18 cellular contexts compared by ENCODE assay signal in genomic region chr16:72859581-72859980, GRCh38.
DNase-seq lines count a peak whose midpoint lies in the region; ATAC-seq and TF ChIP-seq lines count a peak whose summit lies in the region.
"Had no signal": no experiment of that assay in that cellular context is flagged by ENCODE, and none has a peak within 500 bp of the region (broad histone marks: within the 10 kb centered on the region; RNA-seq: fewer than 3 reads in every experiment).

No MANE protein-coding gene starts in this region.

- no peak for TF ChIP-seq EP300 in gastroesophageal sphincter (IDR thresholded peaks at IDR 0.05)

- H2BK12ac ChIP-seq in trophoblast cell (ENCODE audit: low read length): peak overlapping the region; percentile 55

- peak overlapping the region; percentile 32 to 86 (median 38) for H3K27ac Mint-ChIP-seq in brain
- H3K27ac Mint-ChIP-seq: activated CD4-positive, alpha-beta T cell treated with anti-CD3 and anti-CD28 coated beads, Interleukin-2, amount 10 ng/mL, durations not matched to agents 24 days and 14 days; B cell; naive thymus-derived CD4-positive, alpha-beta T cell had no signal

- no peak overlapping the region for H3K9ac ChIP-seq in trophoblast cell (ENCODE audit: low read length)

- H3K4me2 ChIP-seq in trophoblast cell (ENCODE audit: low read length): peak overlapping the region; percentile 24

- H3K9me3 ChIP-seq in gastroesophageal sphincter (no peaks in the 10 kb centered on the region), trophoblast cell (ENCODE audit: insufficient read depth, low read depth, low read length) (no peaks in the 10 kb centered on the region), tibial artery (no peaks in the 10 kb centered on the region), Peyer's patch (no peaks in the 10 kb centered on the region)
- H3K9me3 ChIP-seq: adrenal gland had no signal

- H3K36me3 Mint-ChIP-seq in brain: peaks cover 25% of the 10 kb centered on the region
- H3K36me3 Mint-ChIP-seq: naive thymus-derived CD4-positive, alpha-beta T cell had no signal

- TF ChIP-seq POLR2A in gastroesophageal sphincter (IDR thresholded peaks at IDR 0.05): no peak
- no peak for TF ChIP-seq POLR2A in Peyer's patch (IDR thresholded peaks at IDR 0.05)

- H3K27me3 Mint-ChIP-seq in brain: peaks cover 5% of the 10 kb centered on the region
- H3K27me3 Mint-ChIP-seq: B cell had no signal

- H3K27ac ChIP-seq in gastroesophageal sphincter (peak overlapping the region in 3 of 4 donors; percentile 58 to 78 (median 69)), trophoblast cell (ENCODE audit: low read depth, low read length) (peak overlapping the region; percentile 55), tibial artery (peak overlapping the region; percentile 84 to 99), Peyer's patch (peak overlapping the region in 1 of 4 donors; percentile 7)
- H3K27ac ChIP-seq: foreskin keratinocyte had no signal

- H3K4me1 Mint-ChIP-seq in brain: peaks cover 61% of the 10 kb centered on the region
- H3K4me1 Mint-ChIP-seq: activated CD4-positive, alpha-beta T cell treated with anti-CD3 and anti-CD28 coated beads, Interleukin-2, amount 10 ng/mL, durations not matched to agents 24 days and 14 days; B cell had no signal

- H3K4ac ChIP-seq in trophoblast cell (ENCODE audit: low read depth, low read length): no peak overlapping the region

- DNase-seq in trophoblast cell (peak; percentile 16 to 40), tibial artery (no peak), Peyer's patch (no peak)
- DNase-seq: activated CD4-positive, alpha-beta T cell treated with anti-CD3 and anti-CD28 coated beads, Interleukin-2, amount 10 ng/mL, durations not matched to agents 24 days and 14 days; activated effector memory CD4-positive, alpha-beta T cell treated with Interleukin-2 at 50 U/mL for 16 hours; Calu3; foreskin keratinocyte; HCEC 1CT; MV-4-11; naive thymus-derived CD4-positive, alpha-beta T cell; NCI-H2029; stimulated activated naive CD4-positive, alpha-beta T cell had no signal

- intact Hi-C loops in tibial artery (cut with DNase I; ENCODE audit: low total_unique reads): no loop called here

- H2BK5ac ChIP-seq in trophoblast cell (ENCODE audit: low read depth, low read length, poor library complexity): no peak overlapping the region

- WGBS in gastroesophageal sphincter (ENCODE audit: low coverage in 1 of 2), 2 donors: 91% methylated on average over 5 to 6 of the region's 6 CpGs
- WGBS in trophoblast cell (ENCODE audit: extremely low coverage, insufficient coverage, insufficient read length): no CpG with 5 or more reads among the region's 6 CpGs

- no peak overlapping the region for H2AK5ac ChIP-seq in trophoblast cell (ENCODE audit: low read length)

- H3K79me2 ChIP-seq in trophoblast cell (ENCODE audit: control insufficient read depth, insufficient read depth, low read length, poor library complexity): no peaks in the 10 kb centered on the region

- H4K8ac ChIP-seq in trophoblast cell (ENCODE audit: low read depth, low read length): no peak overlapping the region

- no peak overlapping the region for H2AFZ ChIP-seq in trophoblast cell (ENCODE audit: insufficient read depth, low read length, poor library complexity)

- H3K4me1 ChIP-seq in gastroesophageal sphincter: peaks cover 0 to 31% (median 0%) of the 10 kb centered on the region in 3 donors
- H3K4me1 ChIP-seq in trophoblast cell (ENCODE audit: control insufficient read depth in 1 of 2, insufficient read depth in 2 of 2, low read length in 2 of 2): peaks cover 13 to 15% of the 10 kb centered on the region in 2 experiments
- H3K4me1 ChIP-seq in tibial artery: peaks cover 0 to 71% (median 34%) of the 10 kb centered on the region in 4 donors
- H3K4me1 ChIP-seq in Peyer's patch: no peaks in the 10 kb centered on the region
- H3K4me1 ChIP-seq: foreskin keratinocyte had no signal

- no peak overlapping the region for H4K91ac ChIP-seq in trophoblast cell (ENCODE audit: low read depth, low read length)

- no peak overlapping the region for H3K14ac ChIP-seq in trophoblast cell (ENCODE audit: low read length)

- no peaks in the 10 kb centered on the region for H3K36me3 ChIP-seq in gastroesophageal sphincter
- H3K36me3 ChIP-seq in trophoblast cell (ENCODE audit: control insufficient read depth in 1 of 2, insufficient read depth in 2 of 2, low read length in 2 of 2): peaks cover 0 to 4% of the 10 kb centered on the region in 2 experiments
- no peaks in the 10 kb centered on the region for H3K36me3 ChIP-seq in tibial artery
- H3K36me3 ChIP-seq in Peyer's patch: no peaks in the 10 kb centered on the region
- H3K36me3 ChIP-seq: adrenal gland had no signal

- H3K4me3 ChIP-seq in gastroesophageal sphincter (no peak overlapping the region), trophoblast cell (ENCODE audit: low read depth, low read length) (no peak overlapping the region), tibial artery (peak overlapping the region in 1 of 2 donors; percentile 34), Peyer's patch (no peak overlapping the region)
- H3K4me3 ChIP-seq: adrenal gland had no signal

- no peak overlapping the region for H3K4me3 Mint-ChIP-seq in brain
- H3K4me3 Mint-ChIP-seq: activated CD4-positive, alpha-beta T cell treated with anti-CD3 and anti-CD28 coated beads, Interleukin-2, amount 10 ng/mL, durations not matched to agents 24 days and 14 days; B cell; naive thymus-derived CD4-positive, alpha-beta T cell had no signal

- TF ChIP-seq CTCF in brain (conservative IDR thresholded peaks at IDR 0.05) (no peak), gastroesophageal sphincter (IDR thresholded peaks at IDR 0.05) (no peak), tibial artery (IDR thresholded peaks at IDR 0.05) (no peak), Peyer's patch (IDR thresholded peaks at IDR 0.05) (no peak)

- no peak overlapping the region for H4K12ac ChIP-seq in trophoblast cell (ENCODE audit: low read depth, low read length)

- peak overlapping the region; percentile 54 for H3K18ac ChIP-seq in trophoblast cell (ENCODE audit: low read length)

- no peak overlapping the region for H2BK120ac ChIP-seq in trophoblast cell (ENCODE audit: insufficient read depth, low read length, poor library complexity)

- H3K23ac ChIP-seq in trophoblast cell (ENCODE audit: low read length): no peak overlapping the region

- H3K9me3 Mint-ChIP-seq in brain: peaks cover 0 to 8% (median 0%) of the 10 kb centered on the region in 5 experiments

- peaks cover 6% of the 10 kb centered on the region for H3K79me1 ChIP-seq in trophoblast cell (ENCODE audit: low read length)

- ATAC-seq in gastroesophageal sphincter (no peak), GM18498 (IDR thresholded peaks at IDR 0.05; ENCODE audit: unreplicated experiment) (no peak), HG03520 (IDR thresholded peaks at IDR 0.05; ENCODE audit: unreplicated experiment) (no peak)
- ATAC-seq: foreskin keratinocyte; naive thymus-derived CD4-positive, alpha-beta T cell had no signal

- H3K27me3 ChIP-seq in gastroesophageal sphincter: no peaks in the 10 kb centered on the region
- H3K27me3 ChIP-seq in trophoblast cell (ENCODE audit: insufficient read depth, low read length): no peaks in the 10 kb centered on the region
- H3K27me3 ChIP-seq in tibial artery: no peaks in the 10 kb centered on the region
- H3K27me3 ChIP-seq in Peyer's patch: no peaks in the 10 kb centered on the region
- H3K27me3 ChIP-seq: adrenal gland, foreskin keratinocyte had no signal

Comparison
In these comparisons a context has a peak if more than half of its experiments do, and no peak if none do; other contexts are left out.
1. DNase-seq: peak in trophoblast cell (2 of 2); none in tibial artery (0 of 2) and Peyer's patch (0 of 3).